Comparison of ENCODE assay signal across 11 cellular contexts in the genomic region with DNA sequence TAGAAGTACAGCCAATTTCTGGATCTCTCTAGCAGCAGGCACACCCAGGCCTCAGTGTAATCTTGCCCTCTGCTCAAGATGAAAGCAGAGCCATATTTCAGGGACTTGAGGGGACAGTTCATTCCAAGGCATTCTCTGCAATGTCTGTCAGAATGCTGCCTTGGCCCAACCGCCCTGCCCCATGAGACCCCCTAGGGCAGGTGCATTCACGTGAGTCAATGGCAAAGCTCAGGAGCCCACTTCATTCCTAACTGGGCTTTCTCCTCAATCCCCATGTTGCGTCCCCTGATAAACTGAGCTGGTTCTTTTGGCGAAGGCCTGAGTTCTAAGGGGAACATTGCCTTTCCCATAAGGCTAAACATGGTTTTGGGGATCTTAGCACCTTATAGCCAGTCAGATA. TPM values are rescaled to one million over a fixed set of nuclear protein-coding genes. Genes with fewer than 3 reads are reported as not detected.
"Had no signal": no experiment of that assay in that cellular context is flagged by ENCODE, and none has a peak within 500 bp of the region (broad histone marks: within the 10 kb centered on the region; RNA-seq: fewer than 3 reads in every experiment).

No MANE protein-coding gene starts in this region.

- H3K9me3 Mint-ChIP-seq: IgD-negative memory B cell had no signal

- DNase-seq: IMR-90, KBM-7, KG1 had no signal

- H3K4me2 ChIP-seq: KMS-11 had no signal

- H3K27me3 Mint-ChIP-seq: IgD-negative memory B cell had no signal

- FAIRE-seq: HepG2, HTR-8/SVneo, K562 had no signal

- H3K27ac ChIP-seq: HL-60, KMS-11 had no signal

- H3K4me3 ChIP-seq: K562 had no signal

- H3K4me1 Mint-ChIP-seq: IgD-negative memory B cell had no signal

- H3K4me3 Mint-ChIP-seq: IgD-negative memory B cell had no signal

- H3K27ac Mint-ChIP-seq: IgD-negative memory B cell had no signal

RNA-seq across cellular contexts. Expression of a gene that starts 9.5 kb away (rescaled TPM):
- total RNA-seq: HepG2, HT-29, HT1080, IMR-90, K562 had no signal
- polyA plus RNA-seq: HepG2, IgD-negative memory B cell, IMR-90, K562 had no signal
